27 cellular contexts compared by ENCODE assay signal in the genomic region with DNA sequence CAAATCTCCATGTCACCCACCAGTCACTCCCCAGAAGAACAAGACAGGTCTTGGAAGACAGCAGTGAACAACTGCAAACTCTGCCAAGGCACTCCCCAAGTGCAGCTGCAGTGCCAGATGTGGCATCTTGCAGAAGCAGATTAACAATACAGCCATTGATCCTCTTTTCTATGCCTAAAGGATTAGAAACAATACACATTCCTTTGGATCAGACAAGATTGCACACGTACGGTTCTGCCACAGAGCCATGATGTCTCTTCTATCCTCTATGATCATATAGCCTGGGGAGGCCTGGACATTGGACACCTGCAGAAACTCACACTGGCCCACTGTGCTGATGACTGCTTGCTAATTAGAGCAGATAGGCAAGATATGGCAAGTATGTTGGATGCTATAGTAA.
"Had no signal": no experiment of that assay in that cellular context is flagged by ENCODE, and none has a peak within 500 bp of the region (broad histone marks: within the 10 kb centered on the region; RNA-seq: fewer than 3 reads in every experiment).

No MANE protein-coding gene starts in this region.

- H3K4me3 Mint-ChIP-seq: immature natural killer cell; memory B cell; naive thymus-derived CD4-positive, alpha-beta T cell; natural killer cell treated with Interleukin-12 subunit alpha and Interleukin-12 subunit beta and Interleukin-15 and Interleukin-18, amount 100 ng/mL, for 72 hours; stimulated activated naive B cell treated with anti-CD40 and anti-IgM and Interleukin-4, amounts not matched to agents 10 μg/mL and 1 μg/mL and 100 μg/mL, for 72 hours had no signal

- H3K27ac ChIP-seq: left ventricle myocardium inferior, ovary, right atrium auricular region, right lobe of liver, stomach, testis, thyroid gland, transverse colon, upper lobe of left lung, vagina had no signal

- H3K27me3 Mint-ChIP-seq: progenitor cell of endocrine pancreas had no signal

- DNase-seq: hypothalamus; immature natural killer cell; left ventricle myocardium inferior; midbrain; mucosa of descending colon; naive thymus-derived CD4-positive, alpha-beta T cell; ovary; right lobe of liver; stimulated activated CD4-positive, alpha-beta T cell treated with anti-CD3 and anti-CD28 coated beads, Interleukin-12 subunit alpha, Interleukin-12 subunit beta, amount 100 ng/mL, for 4 hours; stimulated activated CD4-positive, alpha-beta T cell treated with anti-CD3 and anti-CD28 coated beads, Interleukin-15, amount 100 ng/mL, for 24 hours; stimulated activated CD4-positive, alpha-beta T cell treated with anti-CD3 and anti-CD28 coated beads, Interleukin-2, amount 100 ng/mL, for 24 hours; stimulated activated CD4-positive, alpha-beta T cell treated with anti-CD3 and anti-CD28 coated beads, Interleukin-4, amount 100 ng/mL, for 1 hour; stimulated activated naive B cell treated with anti-CD40 and anti-IgM and Interleukin-4, amounts not matched to agents 10 μg/mL and 1 μg/mL and 100 μg/mL, for 72 hours; stimulated activated naive CD8-positive, alpha-beta T cell treated with anti-CD3 and anti-CD28 coated beads, Interleukin-15, Interleukin-2, amounts not matched to agents 100 U/mL and 50 U/mL, for 24 hours; stomach; testis; thyroid gland; transverse colon; upper lobe of left lung had no signal

- H3K4me1 Mint-ChIP-seq: immature natural killer cell; stimulated activated naive B cell treated with anti-CD40 and anti-IgM and Interleukin-4, amounts not matched to agents 10 μg/mL and 1 μg/mL and 100 μg/mL, for 72 hours had no signal

- ATAC-seq: mucosa of descending colon; naive thymus-derived CD4-positive, alpha-beta T cell; natural killer cell treated with Interleukin-12 subunit alpha and Interleukin-12 subunit beta and Interleukin-15 and Interleukin-18, amount 100 ng/mL, for 72 hours; right lobe of liver; stimulated activated naive B cell treated with anti-CD40 and anti-IgM and Interleukin-4, amounts not matched to agents 10 μg/mL and 1 μg/mL and 100 μg/mL, for 72 hours; stimulated activated naive CD8-positive, alpha-beta T cell treated with anti-CD3 and anti-CD28 coated beads, Interleukin-15, Interleukin-2, amounts not matched to agents 100 U/mL and 50 U/mL, for 24 hours had no signal

- H3K4me3 ChIP-seq: left ventricle myocardium inferior, lung, mucosa of descending colon, ovary, right atrium auricular region, right lobe of liver, skin epidermis, stomach, testis, thyroid gland, transverse colon, upper lobe of left lung, vagina had no signal

- H3K27me3 ChIP-seq: ovary, right atrium auricular region, right lobe of liver, stomach, testis, thyroid gland, transverse colon, upper lobe of left lung, vagina had no signal

- H3K9me3 Mint-ChIP-seq: memory B cell; natural killer cell treated with Interleukin-12 subunit alpha and Interleukin-12 subunit beta and Interleukin-15 and Interleukin-18, amount 100 ng/mL, for 72 hours had no signal

- H3K9me3 ChIP-seq: left ventricle myocardium inferior, mucosa of descending colon, ovary, right atrium auricular region, right lobe of liver, stomach, testis, thyroid gland, transverse colon, upper lobe of left lung, vagina had no signal

- FAIRE-seq: islet of Langerhans had no signal

- H3K4me1 ChIP-seq: right atrium auricular region, right lobe of liver, testis, thyroid gland, transverse colon, upper lobe of left lung, vagina had no signal

- H3K36me3 ChIP-seq: left ventricle myocardium inferior, ovary, right atrium auricular region, right lobe of liver, stomach, thyroid gland, transverse colon, upper lobe of left lung, vagina had no signal

- H3K36me3 Mint-ChIP-seq: memory B cell; naive thymus-derived CD4-positive, alpha-beta T cell; natural killer cell treated with Interleukin-12 subunit alpha and Interleukin-12 subunit beta and Interleukin-15 and Interleukin-18, amount 100 ng/mL, for 72 hours; stimulated activated naive B cell treated with anti-CD40 and anti-IgM and Interleukin-4, amounts not matched to agents 10 μg/mL and 1 μg/mL and 100 μg/mL, for 72 hours had no signal

- H3K27ac Mint-ChIP-seq: immature natural killer cell; memory B cell; naive thymus-derived CD4-positive, alpha-beta T cell; natural killer cell treated with Interleukin-12 subunit alpha and Interleukin-12 subunit beta and Interleukin-15 and Interleukin-18, amount 100 ng/mL, for 72 hours; progenitor cell of endocrine pancreas; stimulated activated naive B cell treated with anti-CD40 and anti-IgM and Interleukin-4, amounts not matched to agents 10 μg/mL and 1 μg/mL and 100 μg/mL, for 72 hours had no signal
